In genomic region chr12:1795785-1796514, GRCh38 we compare ENCODE assay signal across 8 cellular contexts. TPM values are rescaled to one million over a fixed set of nuclear protein-coding genes. Genes with fewer than 3 reads are reported as not detected.
A peak's percentile ranks its signal among the peaks of the same experiment; 100 is the strongest.
DNase-seq lines count a peak whose midpoint lies in the region; ATAC-seq and TF ChIP-seq lines count a peak whose summit lies in the region.

No MANE protein-coding gene starts in this region.

- no peaks in the 10 kb centered on the region for H3K36me3 Mint-ChIP-seq in activated T-helper 17 cell treated with anti-CD3 and anti-CD28 coated beads, Interleukin-2, amount 50 U/mL, for 72 hours (ENCODE audit: low read depth)
- no peaks in the 10 kb centered on the region for H3K36me3 Mint-ChIP-seq in nephron (ENCODE audit: low read depth)
- H3K36me3 Mint-ChIP-seq in stimulated activated naive CD8-positive, alpha-beta T cell treated with anti-CD3 and anti-CD28 coated beads, Interleukin-15, Interleukin-2, amounts not matched to agents 100 ng/mL and 50 ng/mL, for 24 hours (ENCODE audit: low read depth), result no peaks in the 10 kb centered on the region

- peak overlapping the region; percentile 55 for H3K4me3 ChIP-seq in fibroblast of mammary gland (ENCODE audit: control insufficient read depth, low read depth, low read length)

- no peaks in the 10 kb centered on the region for H3K9me3 Mint-ChIP-seq in activated T-helper 17 cell treated with anti-CD3 and anti-CD28 coated beads, Interleukin-2, amount 50 U/mL, for 72 hours
- H3K9me3 Mint-ChIP-seq in nephron, result no peaks in the 10 kb centered on the region
- no peaks in the 10 kb centered on the region for H3K9me3 Mint-ChIP-seq in stimulated activated naive CD8-positive, alpha-beta T cell treated with anti-CD3 and anti-CD28 coated beads, Interleukin-15, Interleukin-2, amounts not matched to agents 100 ng/mL and 50 ng/mL, for 24 hours

- no peaks in the 10 kb centered on the region for H3K27me3 Mint-ChIP-seq in activated T-helper 17 cell treated with anti-CD3 and anti-CD28 coated beads, Interleukin-2, amount 50 U/mL, for 72 hours
- H3K27me3 Mint-ChIP-seq in nephron (ENCODE audit: low read depth), result peaks cover 4% of the 10 kb centered on the region
- H3K27me3 Mint-ChIP-seq in stimulated activated naive CD8-positive, alpha-beta T cell treated with anti-CD3 and anti-CD28 coated beads, Interleukin-15, Interleukin-2, amounts not matched to agents 100 ng/mL and 50 ng/mL, for 24 hours, result no peaks in the 10 kb centered on the region

- TF ChIP-seq CTCF in fibroblast of mammary gland (conservative IDR thresholded peaks at IDR 0.05; ENCODE audit: control insufficient read depth, insufficient read depth, low read depth, low read length) (peak; percentile 48), nephron (IDR thresholded peaks at IDR 0.05; ENCODE audit: unreplicated experiment in 3 of 3) (peak; percentile 97 to 99 (median 99))

- DNase-seq in EH (ENCODE audit: low read depth) (peak; percentile 90), RPMI8226 (peak; percentile 96), fibroblast of mammary gland (ENCODE audit: low read depth) (peak; percentile 86)

- H3K27ac Mint-ChIP-seq in activated T-helper 17 cell treated with anti-CD3 and anti-CD28 coated beads, Interleukin-2, amount 50 U/mL, for 72 hours, result peak overlapping the region; percentile 82
- H3K27ac Mint-ChIP-seq in nephron, result peak overlapping the region; percentile 65 to 78 (median 70)
- H3K27ac Mint-ChIP-seq in stimulated activated naive CD8-positive, alpha-beta T cell treated with anti-CD3 and anti-CD28 coated beads, Interleukin-15, Interleukin-2, amounts not matched to agents 100 ng/mL and 50 ng/mL, for 24 hours, result peak overlapping the region; percentile 79

- peak; percentile 92 for TF ChIP-seq RAD21 in Ishikawa (IDR thresholded peaks at IDR 0.05; ENCODE audit: low read depth)

- peak; percentile 90 for ATAC-seq in GM21529 (IDR thresholded peaks at IDR 0.05; ENCODE audit: unreplicated experiment)
- peak; percentile 98 for ATAC-seq in activated T-helper 17 cell treated with anti-CD3 and anti-CD28 coated beads, Interleukin-2, amount 50 U/mL, for 72 hours (replicated peaks)

- H3K4me3 Mint-ChIP-seq in activated T-helper 17 cell treated with anti-CD3 and anti-CD28 coated beads, Interleukin-2, amount 50 U/mL, for 72 hours, result peak overlapping the region; percentile 77
- H3K4me3 Mint-ChIP-seq in nephron, result peak overlapping the region; percentile 76 to 87 (median 85)
- H3K4me3 Mint-ChIP-seq in stimulated activated naive CD8-positive, alpha-beta T cell treated with anti-CD3 and anti-CD28 coated beads, Interleukin-15, Interleukin-2, amounts not matched to agents 100 ng/mL and 50 ng/mL, for 24 hours, result peak overlapping the region; percentile 85

- TF ChIP-seq EP300 in Ishikawa (IDR thresholded peaks at IDR 0.05; ENCODE audit: borderline replicate concordance), result no peak

- peaks cover 6% of the 10 kb centered on the region for H3K4me1 Mint-ChIP-seq in activated T-helper 17 cell treated with anti-CD3 and anti-CD28 coated beads, Interleukin-2, amount 50 U/mL, for 72 hours
- H3K4me1 Mint-ChIP-seq in nephron, result peaks cover 35% of the 10 kb centered on the region
- peaks cover 17% of the 10 kb centered on the region for H3K4me1 Mint-ChIP-seq in stimulated activated naive CD8-positive, alpha-beta T cell treated with anti-CD3 and anti-CD28 coated beads, Interleukin-15, Interleukin-2, amounts not matched to agents 100 ng/mL and 50 ng/mL, for 24 hours (ENCODE audit: low read depth)

TF ChIP-seq in Ishikawa, 13 proteins besides CTCF, POLR2A, EP300 and RAD21:
- no peak for TF ChIP-seq REST (IDR thresholded peaks at IDR 0.05; ENCODE audit: low read depth)
- peak; percentile 27; the same call in 1 of the 2 replicates for TF ChIP-seq YY1 (IDR thresholded peaks at IDR 0.05; ENCODE audit: low read depth)
- no peak for TF ChIP-seq CEBPB (IDR thresholded peaks at IDR 0.05)
- TF ChIP-seq USF1 (IDR thresholded peaks at IDR 0.05), result no peak
- TF ChIP-seq TCF12 (IDR thresholded peaks at IDR 0.05; ENCODE audit: low read depth), result no peak
- TF ChIP-seq NFIC (IDR thresholded peaks at IDR 0.05), result no peak; the same call in 1 of the 2 replicates
- TF ChIP-seq TEAD4 (IDR thresholded peaks at IDR 0.05), result no peak
- no peak for TF ChIP-seq FOXM1 (IDR thresholded peaks at IDR 0.05; ENCODE audit: borderline replicate concordance, low read depth)
- peak; percentile 36; the same call in 1 of the 2 replicates for TF ChIP-seq TAF1 (IDR thresholded peaks at IDR 0.05; ENCODE audit: low read depth)
- no peak for TF ChIP-seq ZBTB7A (IDR thresholded peaks at IDR 0.05; ENCODE audit: low read depth)
- TF ChIP-seq MAX (IDR thresholded peaks at IDR 0.05), result peak; percentile 91
- no peak; the same call in 1 of the 2 replicates for TF ChIP-seq EGR1 (IDR thresholded peaks at IDR 0.05)
- TF ChIP-seq CREB1 (IDR thresholded peaks at IDR 0.05; ENCODE audit: low read depth), result no peak

RNA-seq across cellular contexts. Expression of gene LRTM2, which starts 24.4 kb away (rescaled TPM):
- not detected for total RNA-seq in activated T-helper 17 cell treated with anti-CD3 and anti-CD28 coated beads, Interleukin-2, amount 50 U/mL, for 72 hours

Comparison
In these comparisons a context has a peak if more than half of its experiments do, and no peak if none do; other contexts are left out.
1. Peak in every context shown above with its lines: DNase-seq, ATAC-seq and H3K4me3 ChIP-seq.